Comparison of ENCODE assay signal across 19 cellular contexts in the genomic region with DNA sequence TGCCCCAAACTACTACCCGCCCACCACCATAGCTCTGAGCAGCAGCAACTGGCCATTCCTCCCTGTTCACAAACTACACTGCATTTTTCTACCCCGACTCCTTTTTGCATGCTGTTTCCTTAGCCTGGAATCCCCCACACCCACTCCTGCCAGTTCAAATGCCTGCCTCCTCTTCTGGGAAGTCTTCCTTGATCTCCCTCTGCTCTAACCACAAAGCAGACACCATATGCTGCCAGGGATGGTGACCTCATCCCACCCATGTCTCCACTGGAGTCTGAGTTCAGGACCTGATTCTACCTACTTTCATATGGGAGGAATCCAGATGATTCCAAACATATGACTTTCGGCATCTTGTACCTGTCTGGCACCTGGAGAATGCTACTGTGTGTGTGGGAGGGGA. TPM values are rescaled to one million over a fixed set of nuclear protein-coding genes. Genes with fewer than 3 reads are reported as not detected.
"Had no signal": no experiment of that assay in that cellular context is flagged by ENCODE, and none has a peak within 500 bp of the region (broad histone marks: within the 10 kb centered on the region; RNA-seq: fewer than 3 reads in every experiment).

No MANE protein-coding gene starts in this region.

- H3K9me3 Mint-ChIP-seq: activated naive CD4-positive, alpha-beta T cell treated with anti-CD3 and anti-CD28 coated beads, Interleukin-2, amount 10 ng/mL, durations not matched to agents 7 days and 5 days; activated T-helper 2 cell treated with anti-CD3 and anti-CD28 coated beads, Interferon-gamma antibody, Interleukin-2, Interleukin-4, amounts not matched to agents 10 μg/mL and 5 μg/mL and 100 μg/mL, durations not matched to agents 14 hours and 24 hours and 36 hours; T-helper 2 cell treated with Interferon-gamma antibody and Interleukin-4, amounts not matched to agents 5 μg/mL and 100 μg/mL, for 36 hours had no signal

- H3K4me3 ChIP-seq: gastroesophageal sphincter, left ventricle myocardium inferior, mucosa of descending colon, tibial artery, vagina had no signal

- H3K36me3 Mint-ChIP-seq: activated naive CD4-positive, alpha-beta T cell treated with anti-CD3 and anti-CD28 coated beads, Interleukin-2, amount 10 ng/mL, durations not matched to agents 7 days and 5 days; naive thymus-derived CD8-positive, alpha-beta T cell had no signal

- H3K27ac Mint-ChIP-seq: activated naive CD4-positive, alpha-beta T cell treated with anti-CD3 and anti-CD28 coated beads, Interleukin-2, amount 10 ng/mL, durations not matched to agents 7 days and 5 days; activated T-helper 2 cell treated with anti-CD3 and anti-CD28 coated beads, Interferon-gamma antibody, Interleukin-2, Interleukin-4, amounts not matched to agents 10 μg/mL and 5 μg/mL and 100 μg/mL, durations not matched to agents 14 hours and 24 hours and 36 hours; naive thymus-derived CD8-positive, alpha-beta T cell; T-helper 2 cell treated with Interferon-gamma antibody and Interleukin-4, amounts not matched to agents 5 μg/mL and 100 μg/mL, for 36 hours had no signal

- ATAC-seq: activated CD4-positive, CD25-positive, alpha-beta regulatory T cell treated with anti-CD3 and anti-CD28 coated beads, Interleukin-2, amount 50 U/mL, for 24 hours; gastroesophageal sphincter; mucosa of descending colon; naive thymus-derived CD8-positive, alpha-beta T cell had no signal

- H3K27me3 ChIP-seq: gastroesophageal sphincter, tibial artery, vagina had no signal

- H3K36me3 ChIP-seq: gastroesophageal sphincter, left ventricle myocardium inferior, vagina had no signal

- H3K4me3 Mint-ChIP-seq: activated naive CD4-positive, alpha-beta T cell treated with anti-CD3 and anti-CD28 coated beads, Interleukin-2, amount 10 ng/mL, durations not matched to agents 7 days and 5 days; naive thymus-derived CD8-positive, alpha-beta T cell; T-helper 2 cell treated with Interferon-gamma antibody and Interleukin-4, amounts not matched to agents 5 μg/mL and 100 μg/mL, for 36 hours had no signal

- DNase-seq: activated CD4-positive, alpha-beta T cell treated with anti-CD3 and anti-CD28 coated beads, Interleukin-2, amount 50 U/mL, for 1 hour; activated naive CD4-positive, alpha-beta T cell treated with anti-CD3 and anti-CD28 coated beads, Interleukin-2, amount 10 ng/mL, durations not matched to agents 7 days and 5 days; activated T-cell treated with anti-CD3 and anti-CD28 coated beads for 4 hours; erythroblast; kidney; left ventricle myocardium inferior; mucosa of descending colon; naive thymus-derived CD8-positive, alpha-beta T cell; posterior cingulate gyrus; stimulated activated CD4-positive, alpha-beta T cell treated with anti-CD3 and anti-CD28 coated beads, Interleukin-4, amount 100 ng/mL, for 24 hours; stimulated activated naive CD4-positive, alpha-beta T cell; tibial artery had no signal

- H3K27ac ChIP-seq: gastroesophageal sphincter, left ventricle myocardium inferior, tibial artery, vagina had no signal

- H3K9me3 ChIP-seq: gastroesophageal sphincter, left ventricle myocardium inferior, mucosa of descending colon, tibial artery, vagina had no signal

- FAIRE-seq: colon, kidney had no signal

- H3K4me1 Mint-ChIP-seq: activated naive CD4-positive, alpha-beta T cell treated with anti-CD3 and anti-CD28 coated beads, Interleukin-2, amount 10 ng/mL, durations not matched to agents 7 days and 5 days had no signal

RNA-seq across cellular contexts. Expression of a gene that starts 18.4 kb away (rescaled TPM):
- total RNA-seq: left ventricle myocardium inferior; naive thymus-derived CD8-positive, alpha-beta T cell; subcutaneous adipose tissue; vagina had no signal
